2 cellular contexts compared by ENCODE assay signal in the genomic region with DNA sequence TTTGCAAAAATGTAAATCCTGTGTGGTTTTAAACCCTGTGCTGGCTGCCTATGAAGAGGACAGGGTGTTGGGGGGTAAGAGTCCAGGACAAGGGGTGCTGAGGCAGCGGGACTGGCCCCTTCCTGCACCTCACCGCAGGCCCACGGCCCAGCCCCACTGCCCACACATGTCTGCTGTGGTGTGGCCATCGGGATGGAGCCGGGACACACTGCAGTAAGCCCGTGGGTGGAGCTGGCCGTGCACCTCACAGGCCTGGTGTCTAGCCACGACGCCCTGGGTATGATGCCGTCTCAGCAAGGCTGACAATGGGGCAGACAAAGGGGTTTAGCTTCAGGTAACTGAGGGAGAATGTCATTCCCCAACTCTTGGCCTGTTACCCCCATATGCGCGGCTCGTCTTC.
TF ChIP-seq lines count a peak whose summit lies in the region.

No MANE protein-coding gene starts in this region.

TF ChIP-seq in IMR-90, 13 proteins besides CTCF, POLR2A, EP300 and RAD21:
- TF ChIP-seq, protein P1, sequence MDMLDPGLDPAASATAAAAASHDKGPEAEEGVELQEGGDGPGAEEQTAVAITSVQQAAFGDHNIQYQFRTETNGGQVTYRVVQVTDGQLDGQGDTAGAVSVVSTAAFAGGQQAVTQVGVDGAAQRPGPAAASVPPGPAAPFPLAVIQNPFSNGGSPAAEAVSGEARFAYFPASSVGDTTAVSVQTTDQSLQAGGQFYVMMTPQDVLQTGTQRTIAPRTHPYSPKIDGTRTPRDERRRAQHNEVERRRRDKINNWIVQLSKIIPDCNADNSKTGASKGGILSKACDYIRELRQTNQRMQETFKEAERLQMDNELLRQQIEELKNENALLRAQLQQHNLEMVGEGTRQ (IDR thresholded peaks at IDR 0.05; ENCODE audit: low read depth, low read length) = no peak
- no peak for TF ChIP-seq SMC3 (IDR thresholded peaks at IDR 0.05; ENCODE audit: low read depth, low read length)

TF ChIP-seq in HepG2, 621 proteins besides CTCF, POLR2A, EP300 and RAD21:
- TF ChIP-seq RBM22 (optimal IDR thresholded peaks at IDR 0.05; ENCODE audit: low read length) (peak; percentile 29), SALL1 (CRISPR knock-in tag; IDR thresholded peaks at IDR 0.05) (no peak)
TF ChIP-seq in HepG2: peak in this region for 1.
